In the genomic region with DNA sequence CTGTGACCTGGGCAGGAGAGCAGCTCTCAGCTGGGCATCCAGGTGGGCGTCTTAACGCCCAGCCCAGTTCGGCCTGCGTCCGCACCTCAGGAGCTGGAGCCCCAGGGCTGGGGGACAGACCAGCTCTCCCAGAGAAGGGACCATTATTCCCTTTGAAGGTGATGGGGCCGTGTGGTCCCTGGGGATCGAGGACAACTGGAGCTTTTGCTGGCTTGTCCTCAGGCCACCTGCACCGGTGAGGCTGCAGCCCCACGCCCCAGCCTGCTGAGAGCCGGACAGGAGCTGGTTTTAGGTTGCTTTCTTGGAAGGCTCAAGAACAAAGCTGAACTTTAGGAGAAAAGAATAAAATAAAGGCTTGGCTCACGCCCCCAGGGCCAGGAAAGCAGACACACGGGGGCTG, we compare ENCODE assay signal across 25 cellular contexts. TPM values are rescaled to one million over a fixed set of nuclear protein-coding genes. Genes with fewer than 3 reads are reported as not detected.
DNase-seq lines count a peak whose midpoint lies in the region; ATAC-seq, FAIRE-seq and TF ChIP-seq lines count a peak whose summit lies in the region.
"Had no signal": no experiment of that assay in that cellular context is flagged by ENCODE, and none has a peak within 500 bp of the region (broad histone marks: within the 10 kb centered on the region; RNA-seq: fewer than 3 reads in every experiment).

No MANE protein-coding gene starts in this region.

- H4K91ac ChIP-seq in IMR-90 (ENCODE audit: insufficient read depth, low read depth, low read length) (peak overlapping the region; percentile 89; the same call in 1 of the 2 replicates), H1 (replicated peaks; ENCODE audit: insufficient read length, low read length) (peak overlapping the region; percentile 25)

- H3K4me2 ChIP-seq in IMR-90 (ENCODE audit: low read depth, low read length) (no peak overlapping the region), H1 (ENCODE audit: insufficient read depth in 1 of 2, low read depth in 2 of 2, low read length in 2 of 2) (no peak overlapping the region), skeletal muscle satellite cell (ENCODE audit: low read length) (peak overlapping the region; percentile 95)

- H2AFZ ChIP-seq in IMR-90 (replicated peaks; ENCODE audit: low read length, poor library complexity), result no peak overlapping the region
- no peak overlapping the region for H2AFZ ChIP-seq in H1 (ENCODE audit: low read length)
- H2AFZ ChIP-seq: GM23248 had no signal

- no peak overlapping the region for H3K27ac Mint-ChIP-seq in chondrocyte (ENCODE audit: unreplicated experiment)
- H3K27ac Mint-ChIP-seq: activated CD4-positive, alpha-beta T cell treated with anti-CD3 and anti-CD28 coated beads, Interleukin-2, amount 10 ng/mL, durations not matched to agents 24 days and 14 days; activated naive CD8-positive, alpha-beta T cell treated with anti-CD3 and anti-CD28 coated beads, Interleukin-2, amount 50 U/mL, for 24 hours; nephron progenitor cell; progenitor cell of endocrine pancreas; stimulated activated naive B cell treated with anti-CD40 and anti-IgM and Interleukin-4, amounts not matched to agents 10 μg/mL and 1 μg/mL and 100 μg/mL, for 72 hours; T-cell had no signal

- H2BK15ac ChIP-seq in IMR-90 (ENCODE audit: low read depth, low read length) (no peak overlapping the region), H1 (ENCODE audit: low read length) (peak overlapping the region; percentile 84; the same call in 1 of the 2 replicates)

- H3K27me3 Mint-ChIP-seq in chondrocyte (ENCODE audit: low read depth), result no peaks in the 10 kb centered on the region
- H3K27me3 Mint-ChIP-seq: progenitor cell of endocrine pancreas had no signal

- H3K4me3 ChIP-seq in IMR-90 (ENCODE audit: insufficient read depth, low read depth, low read length) (no peak overlapping the region), H1 (ENCODE audit: extremely low read depth in 1 of 4, insufficient read depth in 2 of 4, low read depth in 3 of 4, low read length in 4 of 4) (no peak overlapping the region), skeletal muscle satellite cell (ENCODE audit: low read length) (no peak overlapping the region)
- H3K4me3 ChIP-seq: GM23248, skin epidermis, thyroid gland had no signal

- H3K79me1 ChIP-seq in IMR-90 (ENCODE audit: low read depth in 1 of 2, low read length in 2 of 2) (peaks cover 11 to 77% of the 10 kb centered on the region in 2 experiments), H1 (ENCODE audit: low read depth, low read length) (no peaks in the 10 kb centered on the region)

- H2AK5ac ChIP-seq in IMR-90 (ENCODE audit: low read depth, low read length) (peak overlapping the region; percentile 67), H1 (ENCODE audit: low read depth, low read length) (peak overlapping the region; percentile 94; the same call in 1 of the 2 replicates)

- H3K23ac ChIP-seq in IMR-90 (ENCODE audit: low read depth, low read length) (no peak overlapping the region), H1 (ENCODE audit: insufficient read length) (no peak overlapping the region)

- H3K79me2 ChIP-seq in H1 (ENCODE audit: control insufficient read depth in 1 of 2, insufficient read depth in 2 of 2, low read length in 2 of 2), result no peaks in the 10 kb centered on the region

- H3K4me1 Mint-ChIP-seq in chondrocyte (ENCODE audit: low read depth), result peaks cover 54% of the 10 kb centered on the region

- H3K9ac ChIP-seq in IMR-90 (ENCODE audit: low read depth, low read length) (no peak overlapping the region), H1 (replicated peaks in 1 of 4; ENCODE audit: extremely low read depth in 1 of 4, low read depth in 3 of 4, low read length in 3 of 4) (no peak overlapping the region), skeletal muscle satellite cell (ENCODE audit: low read depth, low read length) (no peak overlapping the region)
- H3K9ac ChIP-seq: GM23248 had no signal

- WGBS in IMR-90 (ENCODE audit: extremely low coverage in 2 of 2, insufficient read length in 1 of 2), 2 experiments, result 90% methylated on average over 8 of the region's 12 CpGs; no CpG with 5 or more reads in 1 of the 2 experiments
- WGBS in H1 (ENCODE audit: extremely low coverage in 1 of 2, insufficient coverage in 1 of 2, insufficient read length in 1 of 2, insufficient replicate concordance in 2 of 2, low coverage in 1 of 2, low lambda C conversion rate in 2 of 2, missing lambda C conversion rate in 1 of 2), 2 experiments, result 91% methylated on average over 11 of the region's 12 CpGs; no CpG with 5 or more reads in 1 of the 2 experiments

- H3K27ac ChIP-seq in IMR-90 (ENCODE audit: insufficient read depth, low read length) (no peak overlapping the region), H1 (ENCODE audit: low read depth, low read length) (no peak overlapping the region)
- H3K27ac ChIP-seq: GM23248, thyroid gland had no signal

- H4K8ac ChIP-seq in IMR-90 (ENCODE audit: low read depth in 2 of 2, low read length in 2 of 2) (no peak overlapping the region), H1 (ENCODE audit: extremely low read depth, insufficient read depth, low read length) (no peak overlapping the region)

- DNase-seq in D341Med (ENCODE audit: low spot score) (peak; percentile 31), IMR-90 (no peak), H1 (ENCODE audit: low read depth in 1 of 2, low spot score in 2 of 2) (no peak), chondrocyte (ENCODE audit: low spot score) (no peak), NCI-H82 treated with DMSO at 0.1 percent for 48 hours (lab: John Stamatoyannopoulos, UW; ENCODE audit: unreplicated experiment) (no peak), activated gamma-delta T cell (lab: John Stamatoyannopoulos, UW) (no peak)
- DNase-seq: activated CD4-positive, alpha-beta T cell treated with anti-CD3 and anti-CD28 coated beads, Interleukin-2, amount 10 ng/mL, durations not matched to agents 24 days and 14 days; activated naive CD8-positive, alpha-beta T cell treated with anti-CD3 and anti-CD28 coated beads, Interleukin-2, amount 50 U/mL, for 24 hours; AML-193; DND-41; GM23248; midbrain; NCI-H1092 treated with DMSO at 0.1 percent for 48 hours; NCI-H1930; NCI-H2227 treated with DMSO at 0.1 percent for 48 hours; nephron progenitor cell; SHP77; stimulated activated naive B cell treated with anti-CD40 and anti-IgM and Interleukin-4, amounts not matched to agents 10 μg/mL and 1 μg/mL and 100 μg/mL, for 72 hours; T-cell; thyroid gland had no signal

- no peaks in the 10 kb centered on the region for H3K9me3 Mint-ChIP-seq in chondrocyte (ENCODE audit: low read depth)
- H3K9me3 Mint-ChIP-seq: activated CD4-positive, alpha-beta T cell treated with anti-CD3 and anti-CD28 coated beads, Interleukin-2, amount 10 ng/mL, durations not matched to agents 24 days and 14 days; activated naive CD8-positive, alpha-beta T cell treated with anti-CD3 and anti-CD28 coated beads, Interleukin-2, amount 50 U/mL, for 24 hours; brain; nephron progenitor cell; stimulated activated naive B cell treated with anti-CD40 and anti-IgM and Interleukin-4, amounts not matched to agents 10 μg/mL and 1 μg/mL and 100 μg/mL, for 72 hours; T-cell had no signal

- no peaks in the 10 kb centered on the region for H3K27me3 ChIP-seq in IMR-90 (ENCODE audit: control insufficient read depth, insufficient read depth, low read length)
- peaks cover 0 to 2% (median 0%) of the 10 kb centered on the region in 4 experiments; a peak in 2 of 7 replicates for H3K27me3 ChIP-seq in H1 (replicated peaks in 1 of 4; ENCODE audit: control insufficient read depth in 3 of 4, extremely low read depth in 1 of 4, insufficient read depth in 3 of 4, low read length in 3 of 4)
- H3K27me3 ChIP-seq in skeletal muscle satellite cell (ENCODE audit: control insufficient read depth, insufficient read depth, low read length), result no peaks in the 10 kb centered on the region
- H3K27me3 ChIP-seq: heart left ventricle, thyroid gland had no signal

- H3K36me3 ChIP-seq in IMR-90 (ENCODE audit: control insufficient read depth, insufficient read depth, low read length) (peaks cover 7% of the 10 kb centered on the region), H1 (ENCODE audit: control insufficient read depth in 2 of 4, insufficient read depth in 4 of 4, low read length in 3 of 4) (peaks cover 0 to 7% (median 0%) of the 10 kb centered on the region in 4 experiments; a peak in 2 of 8 replicates), skeletal muscle satellite cell (ENCODE audit: insufficient read depth, low read length) (peaks cover 9% of the 10 kb centered on the region)

- H2BK20ac ChIP-seq in IMR-90 (ENCODE audit: low read depth, low read length) (no peak overlapping the region), H1 (ENCODE audit: low read length) (peak overlapping the region; percentile 72; the same call in 1 of the 2 replicates)

- peak overlapping the region; percentile 97; the same call in 1 of the 2 replicates for H2BK12ac ChIP-seq in H1 (ENCODE audit: low read depth, low read length)

- in situ Hi-C loops in IMR-90 (cut with MboI; ENCODE audit: low sequenced_read_pairs), result no loop called here

- no peak overlapping the region; the same call in 1 of the 2 replicates for H3K4ac ChIP-seq in IMR-90 (ENCODE audit: low read depth, low read length)
- H3K4ac ChIP-seq in H1 (replicated peaks; ENCODE audit: insufficient read length, low read depth, low read length), result peak overlapping the region; percentile 90

- no peak overlapping the region for H3K14ac ChIP-seq in IMR-90 (replicated peaks; ENCODE audit: low read depth, low read length)
- no peak overlapping the region for H3K14ac ChIP-seq in H1 (ENCODE audit: insufficient read length)

- ATAC-seq in IMR-90 (ENCODE audit: low read depth), result no peak
- ATAC-seq: activated naive CD8-positive, alpha-beta T cell treated with anti-CD3 and anti-CD28 coated beads, Interleukin-2, amount 50 U/mL, for 24 hours; stimulated activated naive B cell treated with anti-CD40 and anti-IgM and Interleukin-4, amounts not matched to agents 10 μg/mL and 1 μg/mL and 100 μg/mL, for 72 hours; T-cell had no signal

- TF ChIP-seq POLR2A in IMR-90 (IDR thresholded peaks at IDR 0.05; ENCODE audit: low read depth, low read length) (no peak), H1 (IDR thresholded peaks at IDR 0.05; ENCODE audit: control extremely low read depth in 1 of 2, low read depth in 2 of 2, low read length in 2 of 2) (no peak)

- no TSS peak for BruUV-seq in IMR-90 (replicated peaks; lab: Mats Ljungman, UMichigan)

- H3K23me2 ChIP-seq in H1 (ENCODE audit: low read depth, low read length), result peaks cover 14% of the 10 kb centered on the region; the same call in 1 of the 2 replicates

- H4K20me1 ChIP-seq in IMR-90 (ENCODE audit: insufficient read depth, low read length), result peaks cover 59% of the 10 kb centered on the region
- H4K20me1 ChIP-seq in H1 (replicated peaks in 1 of 2; ENCODE audit: control insufficient read depth in 1 of 2, insufficient read depth in 2 of 2, low read length in 2 of 2), result no peaks in the 10 kb centered on the region

- H3K18ac ChIP-seq in IMR-90 (ENCODE audit: low read depth, low read length), result no peak overlapping the region
- no peak overlapping the region; the same call in 1 of the 2 replicates for H3K18ac ChIP-seq in H1 (ENCODE audit: extremely low read depth, low read length)

- H4K5ac ChIP-seq in IMR-90 (ENCODE audit: low read depth, low read length), result no peak overlapping the region
- no peak overlapping the region for H4K5ac ChIP-seq in H1 (ENCODE audit: insufficient read length, low read depth, low read length)

- H2AK9ac ChIP-seq in IMR-90 (replicated peaks; ENCODE audit: low read depth, low read length, poor library complexity), result peak overlapping the region; percentile 20

- no peak overlapping the region for H2BK5ac ChIP-seq in IMR-90 (ENCODE audit: low read depth, low read length, poor library complexity, severe bottlenecking)
- H2BK5ac ChIP-seq in H1 (ENCODE audit: low read depth, low read length), result peak overlapping the region; percentile 90

- H3K4me3 Mint-ChIP-seq in chondrocyte (ENCODE audit: unreplicated experiment), result no peak overlapping the region
- H3K4me3 Mint-ChIP-seq: activated CD4-positive, alpha-beta T cell treated with anti-CD3 and anti-CD28 coated beads, Interleukin-2, amount 10 ng/mL, durations not matched to agents 24 days and 14 days; activated naive CD8-positive, alpha-beta T cell treated with anti-CD3 and anti-CD28 coated beads, Interleukin-2, amount 50 U/mL, for 24 hours; nephron progenitor cell; stimulated activated naive B cell treated with anti-CD40 and anti-IgM and Interleukin-4, amounts not matched to agents 10 μg/mL and 1 μg/mL and 100 μg/mL, for 72 hours; T-cell had no signal

- H3K9me1 ChIP-seq in IMR-90 (ENCODE audit: insufficient read depth, low read length), result peaks cover 14% of the 10 kb centered on the region; the same call in 1 of the 2 replicates

- intact Hi-C loops in IMR-90 (cut with micrococcal nuclease), result loop anchor here (5.0 kb wide), 1 partner anchor 53 kb away; no protein-coding TSS in a partner anchor

- no peak for TF ChIP-seq RAD21 in IMR-90 (IDR thresholded peaks at IDR 0.05; ENCODE audit: low read length)
- TF ChIP-seq RAD21 in H1 (IDR thresholded peaks at IDR 0.05 in 1 of 2, conservative IDR thresholded peaks at IDR 0.05 in 1 of 2; ENCODE audit: low read depth in 2 of 2, low read length in 2 of 2), result no peak

- no peak for TF ChIP-seq CTCF in IMR-90 (conservative IDR thresholded peaks at IDR 0.05; ENCODE audit: low read depth, low read length)
- no peak for TF ChIP-seq CTCF in H1 (IDR thresholded peaks at IDR 0.05; ENCODE audit: control extremely low read depth in 1 of 3, insufficient read depth in 1 of 3, low read depth in 1 of 3, low read length in 3 of 3)
- no peak for TF ChIP-seq CTCF in chondrocyte (IDR thresholded peaks at IDR 0.05)

- no peak for FAIRE-seq in H1 (lab: Jason Lieb, UNC)

- H3K36me3 Mint-ChIP-seq in chondrocyte (ENCODE audit: low read depth), result no peaks in the 10 kb centered on the region
- H3K36me3 Mint-ChIP-seq: brain; stimulated activated naive B cell treated with anti-CD40 and anti-IgM and Interleukin-4, amounts not matched to agents 10 μg/mL and 1 μg/mL and 100 μg/mL, for 72 hours had no signal

- H3K4me1 ChIP-seq in IMR-90 (ENCODE audit: control insufficient read depth, insufficient read depth, low read length), result peaks cover 19% of the 10 kb centered on the region
- H3K4me1 ChIP-seq in H1 (replicated peaks in 1 of 4; ENCODE audit: control insufficient read depth in 3 of 4, insufficient read depth in 4 of 4, low read length in 3 of 4), result peaks cover 3 to 52% (median 27%) of the 10 kb centered on the region in 4 experiments
- H3K4me1 ChIP-seq in skeletal muscle satellite cell (ENCODE audit: control insufficient read depth, insufficient read depth, low read length), result peaks cover 30% of the 10 kb centered on the region

- H3K9me3 ChIP-seq in IMR-90 (ENCODE audit: control insufficient read depth, insufficient read depth, low read length), result no peaks in the 10 kb centered on the region
- H3K9me3 ChIP-seq in H1 (ENCODE audit: insufficient read depth in 2 of 2, low read depth in 1 of 2, low read length in 1 of 2), result no peaks in the 10 kb centered on the region
- no peaks in the 10 kb centered on the region for H3K9me3 ChIP-seq in skeletal muscle satellite cell (replicated peaks; ENCODE audit: low read length)
- H3K9me3 ChIP-seq: heart left ventricle, thyroid gland had no signal

- dilution Hi-C loops in IMR-90 (cut with HindIII; ENCODE audit: low sequenced_read_pairs, unreplicated experiment), result no loop called here

- CTCF ChIA-PET in IMR-90 (lab: Yijun Ruan, JAX) (interaction anchor here (0.7 kb wide), 1 partner anchor 86 kb away, joined by 3 read pairs; no protein-coding TSS in a partner anchor), H1 (lab: Charles Lee; ENCODE audit: partially characterized antibody) (interaction anchor here (0.9 to 2.6 kb wide), 11 partner anchors 9 to 87 kb away, joined by 3 to 9 read pairs (median 3); no protein-coding TSS in a partner anchor)

- H3K56ac ChIP-seq in IMR-90 (ENCODE audit: extremely low read depth, insufficient read depth, low read length) (no peak overlapping the region), H1 (replicated peaks; ENCODE audit: insufficient read length, low read depth, low read length) (no peak overlapping the region)

- TF ChIP-seq EP300 in H1 (IDR thresholded peaks at IDR 0.05; ENCODE audit: borderline replicate concordance in 1 of 2, low read depth in 2 of 2, low read length in 2 of 2), result no peak

- H2BK120ac ChIP-seq in IMR-90 (ENCODE audit: low read depth, low read length), result no peak overlapping the region
- H2BK120ac ChIP-seq in H1 (replicated peaks; ENCODE audit: low read depth, low read length), result peak overlapping the region; percentile 47

- POLR2A ChIA-PET in IMR-90 (lab: Charles Lee; ENCODE audit: unreplicated experiment), result no interaction called here
- POLR2A ChIA-PET in H1 (lab: Charles Lee; ENCODE audit: partially characterized antibody), result interaction anchor here (0.8 to 1.7 kb wide), 2 partner anchors 43 to 63 kb away, joined by 4 read pairs; no protein-coding TSS in a partner anchor

RNA-seq across cellular contexts. Expression of a gene that starts 40.9 kb away (rescaled TPM):
- total RNA-seq in IMR-90 (2012; rRNA removed) (7.9 and 11.1 TPM in 2 replicates), chondrocyte (42.6 to 52.4 TPM (median 51.0 TPM) in 3 replicates)
- polyA plus RNA-seq in IMR-90 (2012; rRNA removed) (19.0 and 21.2 TPM in 2 replicates), H1 (2011; rRNA removed) (8.3 and 14.9 TPM in 2 replicates)
- 16.0 and 22.9 TPM in 2 replicates for polyA plus RNA-seq in IMR-90 (2012; cell fraction: cytosol; rRNA removed)
- polyA plus RNA-seq in IMR-90 (2012; cell fraction: nucleus; rRNA removed; ENCODE audit: low replicate concordance), result 27.3 and 39.1 TPM in 2 replicates
- total RNA-seq in H1 (2021; fragmentation: NEBNext Ultra II Directional; extraction: Animal tissue kit (Norgen Biotek cat#: 25700)), result 13.6 and 14.0 TPM in 2 replicates
- polyA plus RNA-seq in H1 (2011; cell fraction: cytosol; rRNA removed), result 10.8 TPM
- polyA plus RNA-seq in H1 (2011; cell fraction: nucleus; rRNA removed), result 16.7 TPM
- 6.6 to 9.5 TPM (median 8.4 TPM) in 4 replicates for polyA plus RNA-seq in H1 (2012, experiment 1 of 2)
- 5.6 TPM for polyA plus RNA-seq in H1 (2012, experiment 2 of 2)
- 6.3 TPM for polyA plus RNA-seq in H1 (2013, experiment 1 of 2)
- polyA plus RNA-seq in H1 (2013, experiment 2 of 2), result 6.3 TPM
- 6.4 and 8.3 TPM in 2 replicates for polyA minus RNA-seq in H1 (2011; rRNA and poly(A)+ RNA removed)
- 12.7 TPM for polyA minus RNA-seq in H1 (2011; cell fraction: cytosol; rRNA and poly(A)+ RNA removed)
- 10.0 TPM for polyA minus RNA-seq in H1 (2011; cell fraction: nucleus; rRNA and poly(A)+ RNA removed)
- 19.9 and 20.0 TPM in 2 replicates for total RNA-seq in skeletal muscle satellite cell (2012; rRNA removed)
